Comparison of ENCODE assay signal across 18 cellular contexts in genomic region chr7:77910124-77910523, GRCh38.
DNase-seq lines count a peak whose midpoint lies in the region; ATAC-seq, FAIRE-seq and TF ChIP-seq lines count a peak whose summit lies in the region.
"Had no signal": no experiment of that assay in that cellular context is flagged by ENCODE, and none has a peak within 500 bp of the region (broad histone marks: within the 10 kb centered on the region; RNA-seq: fewer than 3 reads in every experiment).

No MANE protein-coding gene starts in this region.

- no peaks in the 10 kb centered on the region for H3K23me2 ChIP-seq in H1 (ENCODE audit: low read depth, low read length)

- H2BK12ac ChIP-seq in H1 (ENCODE audit: low read depth, low read length), result no peak overlapping the region

- no peak for FAIRE-seq in H1 (lab: Jason Lieb, UNC)

- H3K4me3 ChIP-seq in cardiac muscle cell, result no peak overlapping the region
- H3K4me3 ChIP-seq in OCI-LY1 (ENCODE audit: low read depth, low read length, poor library complexity, severe bottlenecking), result no peak overlapping the region
- H3K4me3 ChIP-seq in H1 (ENCODE audit: extremely low read depth in 1 of 4, insufficient read depth in 2 of 4, low read depth in 3 of 4, low read length in 4 of 4), result no peak overlapping the region
- H3K4me3 ChIP-seq in psoas muscle, result no peak overlapping the region
- no peak overlapping the region for H3K4me3 ChIP-seq in vagina
- H3K4me3 ChIP-seq: HAP-1, tibial artery had no signal

- H3K4me1 ChIP-seq in cardiac muscle cell (ENCODE audit: low read depth) (peaks cover 15% of the 10 kb centered on the region), OCI-LY1 (ENCODE audit: insufficient read depth, low read length, severe bottlenecking) (peaks cover 30% of the 10 kb centered on the region), H1 (replicated peaks in 1 of 4; ENCODE audit: control insufficient read depth in 3 of 4, insufficient read depth in 4 of 4, low read length in 3 of 4) (no peaks in the 10 kb centered on the region), psoas muscle (peaks cover 15% of the 10 kb centered on the region), vagina (no peaks in the 10 kb centered on the region)

- no peak overlapping the region for H4K91ac ChIP-seq in H1 (replicated peaks; ENCODE audit: insufficient read length, low read length)

- ATAC-seq in psoas muscle (no peak), HG02588 (IDR thresholded peaks at IDR 0.05; ENCODE audit: unreplicated experiment) (no peak), GM18858 (IDR thresholded peaks at IDR 0.05; ENCODE audit: unreplicated experiment) (no peak)

- H4K20me1 ChIP-seq in OCI-LY1 (ENCODE audit: insufficient read depth, low read length) (no peaks in the 10 kb centered on the region), H1 (replicated peaks in 1 of 2; ENCODE audit: control insufficient read depth in 1 of 2, insufficient read depth in 2 of 2, low read length in 2 of 2) (no peaks in the 10 kb centered on the region)

- H2BK20ac ChIP-seq in H1 (ENCODE audit: low read length), result no peak overlapping the region

- H2BK5ac ChIP-seq in H1 (ENCODE audit: low read depth, low read length), result no peak overlapping the region

- H3K4me2 ChIP-seq in OCI-LY1 (ENCODE audit: low read length), result no peak overlapping the region
- H3K4me2 ChIP-seq in H1 (ENCODE audit: insufficient read depth in 1 of 2, low read depth in 2 of 2, low read length in 2 of 2), result no peak overlapping the region

- CTCF ChIA-PET in H1 (lab: Charles Lee; ENCODE audit: partially characterized antibody), result interaction anchor here (0.8 kb wide), 1 partner anchor 618 kb away, joined by 3 read pairs; no protein-coding TSS in a partner anchor

- no peak overlapping the region for H4K8ac ChIP-seq in H1 (ENCODE audit: extremely low read depth, insufficient read depth, low read length)

- no peak overlapping the region for H3K27ac ChIP-seq in cardiac muscle cell
- H3K27ac ChIP-seq in OCI-LY1 (ENCODE audit: low read depth, low read length, poor library complexity, severe bottlenecking), result no peak overlapping the region
- H3K27ac ChIP-seq in H1 (ENCODE audit: low read depth, low read length), result no peak overlapping the region
- H3K27ac ChIP-seq in psoas muscle, result no peak overlapping the region
- no peak overlapping the region for H3K27ac ChIP-seq in vagina
- H3K27ac ChIP-seq: tibial artery had no signal

- TF ChIP-seq CTCF in cardiac muscle cell (IDR thresholded peaks at IDR 0.05; ENCODE audit: low read depth, low read length) (peak; percentile 3), OCI-LY1 (IDR thresholded peaks at IDR 0.05; ENCODE audit: low read length) (peak; percentile 32; the same call in 1 of the 2 replicates), H1 (IDR thresholded peaks at IDR 0.05; ENCODE audit: control extremely low read depth in 1 of 3, insufficient read depth in 1 of 3, low read depth in 1 of 3, low read length in 3 of 3) (peak in 2 of 3 experiments; percentile 15 to 36; a peak in 1 of 4 replicates), psoas muscle (IDR thresholded peaks at IDR 0.05) (peak; percentile 5), vagina (IDR thresholded peaks at IDR 0.05) (no peak)

- peaks cover 6% of the 10 kb centered on the region for H3F3A ChIP-seq in OCI-LY1 (ENCODE audit: insufficient read depth, low read length)

- no peaks in the 10 kb centered on the region for H3K9me2 ChIP-seq in OCI-LY1 (ENCODE audit: low read depth, low read length)

- TF ChIP-seq POLR2A in H1 (IDR thresholded peaks at IDR 0.05; ENCODE audit: control extremely low read depth in 1 of 2, low read depth in 2 of 2, low read length in 2 of 2) (no peak), vagina (IDR thresholded peaks at IDR 0.05) (no peak)

- H2BK15ac ChIP-seq in H1 (ENCODE audit: low read length), result no peak overlapping the region

- H3K4ac ChIP-seq in H1 (replicated peaks; ENCODE audit: insufficient read length, low read depth, low read length), result no peak overlapping the region

- no peak overlapping the region for H3K56ac ChIP-seq in H1 (replicated peaks; ENCODE audit: insufficient read length, low read depth, low read length)

- TF ChIP-seq RAD21 in H1 (IDR thresholded peaks at IDR 0.05 in 1 of 2, conservative IDR thresholded peaks at IDR 0.05 in 1 of 2; ENCODE audit: low read depth in 2 of 2, low read length in 2 of 2), result no peak

- TF ChIP-seq EP300 in H1 (IDR thresholded peaks at IDR 0.05; ENCODE audit: borderline replicate concordance in 1 of 2, low read depth in 2 of 2, low read length in 2 of 2), result no peak

- H3K23ac ChIP-seq in H1 (ENCODE audit: insufficient read length), result no peak overlapping the region

- no peak overlapping the region for H3K14ac ChIP-seq in H1 (ENCODE audit: insufficient read length)

- no peak overlapping the region for H2BK120ac ChIP-seq in H1 (replicated peaks; ENCODE audit: low read depth, low read length)

- POLR2A ChIA-PET in H1 (lab: Charles Lee; ENCODE audit: partially characterized antibody), result no interaction called here

- WGBS in H1 (ENCODE audit: extremely low coverage in 1 of 2, insufficient coverage in 1 of 2, insufficient read length in 1 of 2, insufficient replicate concordance in 2 of 2, low coverage in 1 of 2, low lambda C conversion rate in 2 of 2, missing lambda C conversion rate in 1 of 2), 2 experiments, result 89% methylated on average over 2 of the region's 2 CpGs; no CpG with 5 or more reads in 1 of the 2 experiments
- 79 to 97% (median 87%) methylated on average over 2 of the region's 2 CpGs for WGBS in psoas muscle, 3 donors

- H3K36me3 ChIP-seq in cardiac muscle cell (no peaks in the 10 kb centered on the region), OCI-LY1 (ENCODE audit: insufficient read depth, low read length) (peaks cover 16% of the 10 kb centered on the region), H1 (ENCODE audit: control insufficient read depth in 2 of 4, insufficient read depth in 4 of 4, low read length in 3 of 4) (no peaks in the 10 kb centered on the region; a peak in 1 of 8 replicates), psoas muscle (ENCODE audit: insufficient read depth in 1 of 2, low read depth in 1 of 2) (peaks cover 0 to 22% of the 10 kb centered on the region in 2 donors), vagina (peaks cover 0 to 14% of the 10 kb centered on the region in 2 donors)

- no peak overlapping the region for H4K5ac ChIP-seq in H1 (ENCODE audit: insufficient read length, low read depth, low read length)

- H3K9me3 ChIP-seq in cardiac muscle cell (ENCODE audit: low read depth), result no peaks in the 10 kb centered on the region
- H3K9me3 ChIP-seq in OCI-LY1 (ENCODE audit: low read length), result no peaks in the 10 kb centered on the region
- no peaks in the 10 kb centered on the region for H3K9me3 ChIP-seq in H1 (ENCODE audit: insufficient read depth in 2 of 2, low read depth in 1 of 2, low read length in 1 of 2)
- H3K9me3 ChIP-seq in psoas muscle, result no peaks in the 10 kb centered on the region
- no peaks in the 10 kb centered on the region for H3K9me3 ChIP-seq in vagina
- H3K9me3 ChIP-seq: HAP-1, tibial artery had no signal

- no peaks in the 10 kb centered on the region for H3K79me1 ChIP-seq in H1 (ENCODE audit: low read depth, low read length)

- H2AFZ ChIP-seq in OCI-LY1 (ENCODE audit: low read length), result no peak overlapping the region
- no peak overlapping the region for H2AFZ ChIP-seq in H1 (ENCODE audit: low read length)

- no peak overlapping the region for H3K18ac ChIP-seq in H1 (ENCODE audit: extremely low read depth, low read length)

- H3K27me3 ChIP-seq in cardiac muscle cell, result no peaks in the 10 kb centered on the region
- H3K27me3 ChIP-seq in OCI-LY1 (ENCODE audit: insufficient read depth, low read length), result no peaks in the 10 kb centered on the region
- H3K27me3 ChIP-seq in H1 (replicated peaks in 1 of 4; ENCODE audit: control insufficient read depth in 3 of 4, extremely low read depth in 1 of 4, insufficient read depth in 3 of 4, low read length in 3 of 4), result no peaks in the 10 kb centered on the region
- no peaks in the 10 kb centered on the region for H3K27me3 ChIP-seq in psoas muscle (ENCODE audit: insufficient read depth in 3 of 3, low read length in 2 of 3)
- no peaks in the 10 kb centered on the region for H3K27me3 ChIP-seq in vagina
- H3K27me3 ChIP-seq: tibial artery had no signal

- H3K9ac ChIP-seq in OCI-LY1 (ENCODE audit: low read length) (no peak overlapping the region), H1 (replicated peaks in 1 of 4; ENCODE audit: extremely low read depth in 1 of 4, low read depth in 3 of 4, low read length in 3 of 4) (no peak overlapping the region)

- no peaks in the 10 kb centered on the region for H3K79me2 ChIP-seq in OCI-LY1 (ENCODE audit: insufficient read depth, low read length)
- no peaks in the 10 kb centered on the region for H3K79me2 ChIP-seq in H1 (ENCODE audit: control insufficient read depth in 1 of 2, insufficient read depth in 2 of 2, low read length in 2 of 2)

- DNase-seq in cardiac muscle cell (ENCODE audit: low read depth in 1 of 2, low spot score in 1 of 2) (no peak), cardiac septum (ENCODE audit: low spot score) (no peak), H1 (ENCODE audit: low read depth in 1 of 2, low spot score in 2 of 2) (no peak), psoas muscle (no peak), vagina (ENCODE audit: extremely low spot score in 2 of 2) (no peak)
- DNase-seq: activated naive CD4-positive, alpha-beta T cell; effector CD8-positive, alpha-beta T cell; IMR-90; mesenchymal stem cell; NCI-H1417; NCI-H345; OCI-M1; stimulated activated CD4-positive, alpha-beta T cell treated with anti-CD3 and anti-CD28 coated beads, Interleukin-4, amount 100 ng/mL, for 4 hours; tibial artery had no signal

- H2AK5ac ChIP-seq in H1 (ENCODE audit: low read depth, low read length), result no peak overlapping the region

- intact Hi-C loops in cardiac septum (cut with DNase I), result no loop called here
- intact Hi-C loops in psoas muscle (cut with DNase I), result no loop called here
- intact Hi-C loops in vagina (cut with DNase I), result no loop called here

TF ChIP-seq in H1, 55 proteins besides CTCF, POLR2A, EP300 and RAD21:
- TF ChIP-seq TEAD4 (IDR thresholded peaks at IDR 0.05; ENCODE audit: low read depth, low read length) (no peak), CREB1 (IDR thresholded peaks at IDR 0.05) (no peak), SP2 (IDR thresholded peaks at IDR 0.05; ENCODE audit: low read length) (no peak), SIRT6 (IDR thresholded peaks at IDR 0.05; ENCODE audit: low read length) (no peak), CHD2 (IDR thresholded peaks at IDR 0.05; ENCODE audit: low read length) (no peak), ASH2L (IDR thresholded peaks at IDR 0.05; ENCODE audit: low read length) (no peak), CTBP2 (IDR thresholded peaks at IDR 0.05; ENCODE audit: borderline replicate concordance, insufficient read depth, insufficient read length, low read length) (no peak), CBX5 (IDR thresholded peaks at IDR 0.05; ENCODE audit: low read depth, low read length) (no peak), EZH2 (IDR thresholded peaks at IDR 0.05; ENCODE audit: low read depth, low read length, severe bottlenecking) (no peak)

Comparison
In these comparisons a context has a peak if more than half of its experiments do, and no peak if none do; other contexts are left out.
1. CTCF ChIP-seq: peak in cardiac muscle cell (single experiment), OCI-LY1 (single experiment), H1 (2 of 3) and psoas muscle (single experiment); none in vagina (0 of 3).